ENCODE assay signal across 1 cellular context in the genomic region with DNA sequence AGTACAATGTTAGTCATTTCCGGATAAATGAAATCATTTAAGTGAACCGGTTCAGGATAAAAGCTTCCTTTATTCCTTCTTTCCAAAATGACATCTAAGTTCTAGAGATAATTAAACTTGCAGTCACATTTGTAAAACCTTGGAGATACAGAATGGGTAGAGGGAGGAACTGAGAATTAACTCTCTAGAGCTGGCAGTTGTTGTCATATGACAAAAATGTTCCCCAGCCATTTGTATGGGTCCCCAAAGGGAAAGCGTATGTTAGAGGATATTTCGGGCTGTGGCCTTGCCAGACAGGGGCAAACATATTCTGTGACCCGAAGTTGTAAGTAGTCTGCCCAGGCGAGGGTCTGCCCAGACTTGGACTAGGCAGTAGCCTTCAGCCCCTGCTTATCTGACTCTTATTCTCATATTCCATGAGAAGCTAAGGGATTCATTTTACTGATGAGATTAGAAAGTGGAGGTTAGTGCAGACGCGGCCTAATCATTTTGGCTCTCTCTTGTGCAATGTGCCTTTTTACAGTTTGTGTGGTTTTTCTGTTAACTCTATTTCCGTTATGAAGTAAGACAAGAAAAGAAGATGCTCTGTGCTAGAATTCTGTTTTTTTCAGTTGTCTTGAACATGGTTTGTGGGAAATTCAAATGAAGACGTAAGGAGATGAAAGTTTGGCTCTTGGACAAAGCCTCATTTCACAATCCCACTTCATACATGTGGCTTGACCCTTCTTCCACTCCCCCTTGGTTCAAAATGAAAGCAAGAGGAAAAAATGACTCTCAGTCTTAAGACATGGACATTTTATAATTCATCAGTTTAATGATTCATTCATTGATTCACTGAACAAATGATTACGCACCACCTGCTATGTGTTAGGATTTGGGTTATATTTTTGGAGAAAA.
TF ChIP-seq lines count a peak whose summit lies in the region.

No MANE protein-coding gene starts in this region.

TF ChIP-seq in IMR-90, 13 proteins besides CTCF, POLR2A, EP300 and RAD21:
- no peak for TF ChIP-seq RCOR1 (IDR thresholded peaks at IDR 0.05; ENCODE audit: insufficient replicate concordance, low read length)
- TF ChIP-seq, protein P1, sequence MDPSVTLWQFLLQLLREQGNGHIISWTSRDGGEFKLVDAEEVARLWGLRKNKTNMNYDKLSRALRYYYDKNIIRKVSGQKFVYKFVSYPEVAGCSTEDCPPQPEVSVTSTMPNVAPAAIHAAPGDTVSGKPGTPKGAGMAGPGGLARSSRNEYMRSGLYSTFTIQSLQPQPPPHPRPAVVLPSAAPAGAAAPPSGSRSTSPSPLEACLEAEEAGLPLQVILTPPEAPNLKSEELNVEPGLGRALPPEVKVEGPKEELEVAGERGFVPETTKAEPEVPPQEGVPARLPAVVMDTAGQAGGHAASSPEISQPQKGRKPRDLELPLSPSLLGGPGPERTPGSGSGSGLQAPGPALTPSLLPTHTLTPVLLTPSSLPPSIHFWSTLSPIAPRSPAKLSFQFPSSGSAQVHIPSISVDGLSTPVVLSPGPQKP (IDR thresholded peaks at IDR 0.05; ENCODE audit: borderline replicate concordance, low read depth, low read length) = no peak
- no peak for TF ChIP-seq CEBPB (IDR thresholded peaks at IDR 0.05; ENCODE audit: low read depth, low read length)
- TF ChIP-seq MAZ (IDR thresholded peaks at IDR 0.05; ENCODE audit: borderline replicate concordance, low read depth, low read length) = no peak
- no peak for TF ChIP-seq CHD1 (IDR thresholded peaks at IDR 0.05; ENCODE audit: low read depth, low read length)
- TF ChIP-seq MXI1 (IDR thresholded peaks at IDR 0.05; ENCODE audit: borderline replicate concordance, low read depth, low read length) = no peak
- no peak for TF ChIP-seq FOS (IDR thresholded peaks at IDR 0.05; ENCODE audit: low read depth, low read length)
- TF ChIP-seq, protein P2, sequence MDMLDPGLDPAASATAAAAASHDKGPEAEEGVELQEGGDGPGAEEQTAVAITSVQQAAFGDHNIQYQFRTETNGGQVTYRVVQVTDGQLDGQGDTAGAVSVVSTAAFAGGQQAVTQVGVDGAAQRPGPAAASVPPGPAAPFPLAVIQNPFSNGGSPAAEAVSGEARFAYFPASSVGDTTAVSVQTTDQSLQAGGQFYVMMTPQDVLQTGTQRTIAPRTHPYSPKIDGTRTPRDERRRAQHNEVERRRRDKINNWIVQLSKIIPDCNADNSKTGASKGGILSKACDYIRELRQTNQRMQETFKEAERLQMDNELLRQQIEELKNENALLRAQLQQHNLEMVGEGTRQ (IDR thresholded peaks at IDR 0.05; ENCODE audit: low read depth, low read length) = no peak
